Comparison of ENCODE assay signal across 8 cellular contexts in the genomic region with DNA sequence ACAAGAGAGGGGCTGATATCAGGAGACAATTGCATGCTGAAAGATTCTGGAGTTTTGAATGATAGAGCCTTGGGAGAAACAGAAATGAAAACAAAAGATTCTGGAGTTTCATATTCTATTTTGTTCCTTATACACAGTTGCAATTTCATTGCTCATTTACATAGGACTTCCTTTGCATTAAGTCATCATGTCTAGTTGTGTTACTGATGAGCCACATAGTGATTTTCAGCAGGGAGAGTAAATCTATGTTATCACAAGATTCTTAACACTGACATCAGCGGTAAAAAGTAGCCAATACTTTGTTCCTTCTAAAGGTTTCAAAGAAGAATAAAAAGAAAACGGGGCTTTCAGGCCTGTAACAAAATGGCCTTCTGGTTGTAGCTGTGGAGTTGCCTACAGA. TPM values are rescaled to one million over a fixed set of nuclear protein-coding genes. Genes with fewer than 3 reads are reported as not detected.
DNase-seq lines count a peak whose midpoint lies in the region; ATAC-seq and TF ChIP-seq lines count a peak whose summit lies in the region.

No MANE protein-coding gene starts in this region.

- H3K4me1 ChIP-seq in Caco-2, result peaks cover 11% of the 10 kb centered on the region; the same call in 1 of the 2 replicates

- no peak for DNase-seq in activated T-cell treated with anti-CD3 and anti-CD28 coated beads, Interleukin-2, amount 50 U/mL, for 24 hours
- no peak for DNase-seq in activated T-cell treated with anti-CD3 and anti-CD28 coated beads, Interleukin-2, amount 50 U/mL, for 1 hour
- DNase-seq in activated T-helper 2 cell treated with anti-CD3 and anti-CD28 coated beads, Interferon-gamma antibody, Interleukin-2, Interleukin-4, amounts not matched to agents 10 μg/mL and 5 μg/mL and 100 μg/mL, durations not matched to agents 14 hours and 24 hours and 36 hours (ENCODE audit: low spot score), result no peak
- DNase-seq in MG63 (no peak), Caco-2 (no peak), SKM-1 treated with dmso at 0.1 percent for 144 hours (lab: John Stamatoyannopoulos, UW; ENCODE audit: unreplicated experiment) (no peak)

- H3K4me3 ChIP-seq in MG63 (no peak overlapping the region), Caco-2 (ENCODE audit: low read depth, low read length) (no peak overlapping the region)

- TF ChIP-seq CTCF in Caco-2 (IDR thresholded peaks at IDR 0.05; ENCODE audit: insufficient read depth in 1 of 2, low read depth in 1 of 2, low read length in 1 of 2, severe bottlenecking in 1 of 2, unreplicated experiment in 1 of 2), result no peak

- H3K4me3 Mint-ChIP-seq in activated T-cell treated with anti-CD3 and anti-CD28 coated beads, Interleukin-2, amount 50 U/mL, for 24 hours, result peak overlapping the region; percentile 71
- H3K4me3 Mint-ChIP-seq in activated T-helper 2 cell treated with anti-CD3 and anti-CD28 coated beads, Interferon-gamma antibody, Interleukin-2, Interleukin-4, amounts not matched to agents 10 μg/mL and 5 μg/mL and 100 μg/mL, durations not matched to agents 14 hours and 24 hours and 36 hours (ENCODE audit: low read depth), result peak overlapping the region; percentile 57
- peak overlapping the region; percentile 59 for H3K4me3 Mint-ChIP-seq in stimulated activated naive CD8-positive, alpha-beta T cell treated with anti-CD3 and anti-CD28 coated beads, Interleukin-15, Interleukin-2, amounts not matched to agents 100 ng/mL and 50 ng/mL, for 24 hours
- H3K4me3 Mint-ChIP-seq in Caco-2 (ENCODE audit: unreplicated experiment), result no peak overlapping the region

- peak overlapping the region; percentile 94 for H3K27ac Mint-ChIP-seq in activated T-cell treated with anti-CD3 and anti-CD28 coated beads, Interleukin-2, amount 50 U/mL, for 24 hours
- H3K27ac Mint-ChIP-seq in activated T-helper 2 cell treated with anti-CD3 and anti-CD28 coated beads, Interferon-gamma antibody, Interleukin-2, Interleukin-4, amounts not matched to agents 10 μg/mL and 5 μg/mL and 100 μg/mL, durations not matched to agents 14 hours and 24 hours and 36 hours, result peak overlapping the region; percentile 72
- peak overlapping the region; percentile 86 for H3K27ac Mint-ChIP-seq in stimulated activated naive CD8-positive, alpha-beta T cell treated with anti-CD3 and anti-CD28 coated beads, Interleukin-15, Interleukin-2, amounts not matched to agents 100 ng/mL and 50 ng/mL, for 24 hours
- H3K27ac Mint-ChIP-seq in Caco-2 (ENCODE audit: unreplicated experiment), result no peak overlapping the region

- POLR2A ChIA-PET in Caco-2 (lab: Charles Lee), result no interaction called here

- no peaks in the 10 kb centered on the region for H3K9me3 Mint-ChIP-seq in activated T-cell treated with anti-CD3 and anti-CD28 coated beads, Interleukin-2, amount 50 U/mL, for 24 hours
- H3K9me3 Mint-ChIP-seq in activated T-helper 2 cell treated with anti-CD3 and anti-CD28 coated beads, Interferon-gamma antibody, Interleukin-2, Interleukin-4, amounts not matched to agents 10 μg/mL and 5 μg/mL and 100 μg/mL, durations not matched to agents 14 hours and 24 hours and 36 hours, result no peaks in the 10 kb centered on the region
- H3K9me3 Mint-ChIP-seq in stimulated activated naive CD8-positive, alpha-beta T cell treated with anti-CD3 and anti-CD28 coated beads, Interleukin-15, Interleukin-2, amounts not matched to agents 100 ng/mL and 50 ng/mL, for 24 hours, result no peaks in the 10 kb centered on the region
- H3K9me3 Mint-ChIP-seq in Caco-2 (ENCODE audit: unreplicated experiment), result no peaks in the 10 kb centered on the region

- H3K36me3 ChIP-seq in MG63, result no peaks in the 10 kb centered on the region; the same call in none of the 2 replicates
- H3K36me3 ChIP-seq in Caco-2 (ENCODE audit: control insufficient read depth, insufficient read depth, low read length), result no peaks in the 10 kb centered on the region

- CTCF ChIA-PET in Caco-2 (lab: Charles Lee), result interaction anchor here (0.6 kb wide), 1 partner anchor 63 kb away, joined by 3 read pairs; no protein-coding TSS in a partner anchor

- H3K27me3 Mint-ChIP-seq in activated T-cell treated with anti-CD3 and anti-CD28 coated beads, Interleukin-2, amount 50 U/mL, for 24 hours, result no peaks in the 10 kb centered on the region
- H3K27me3 Mint-ChIP-seq in activated T-helper 2 cell treated with anti-CD3 and anti-CD28 coated beads, Interferon-gamma antibody, Interleukin-2, Interleukin-4, amounts not matched to agents 10 μg/mL and 5 μg/mL and 100 μg/mL, durations not matched to agents 14 hours and 24 hours and 36 hours (ENCODE audit: low read depth), result no peaks in the 10 kb centered on the region
- no peaks in the 10 kb centered on the region for H3K27me3 Mint-ChIP-seq in stimulated activated naive CD8-positive, alpha-beta T cell treated with anti-CD3 and anti-CD28 coated beads, Interleukin-15, Interleukin-2, amounts not matched to agents 100 ng/mL and 50 ng/mL, for 24 hours
- no peaks in the 10 kb centered on the region for H3K27me3 Mint-ChIP-seq in Caco-2 (ENCODE audit: insufficient read depth, unreplicated experiment)

- H3K36me3 Mint-ChIP-seq in activated T-cell treated with anti-CD3 and anti-CD28 coated beads, Interleukin-2, amount 50 U/mL, for 24 hours (ENCODE audit: low read depth), result peaks cover 11% of the 10 kb centered on the region
- peaks cover 12% of the 10 kb centered on the region for H3K36me3 Mint-ChIP-seq in activated T-helper 2 cell treated with anti-CD3 and anti-CD28 coated beads, Interferon-gamma antibody, Interleukin-2, Interleukin-4, amounts not matched to agents 10 μg/mL and 5 μg/mL and 100 μg/mL, durations not matched to agents 14 hours and 24 hours and 36 hours (ENCODE audit: low read depth)
- H3K36me3 Mint-ChIP-seq in stimulated activated naive CD8-positive, alpha-beta T cell treated with anti-CD3 and anti-CD28 coated beads, Interleukin-15, Interleukin-2, amounts not matched to agents 100 ng/mL and 50 ng/mL, for 24 hours (ENCODE audit: low read depth), result peaks cover 3% of the 10 kb centered on the region
- peaks cover 5% of the 10 kb centered on the region for H3K36me3 Mint-ChIP-seq in Caco-2 (ENCODE audit: insufficient read depth, unreplicated experiment)

- intact Hi-C loops in activated T-helper 2 cell treated with anti-CD3 and anti-CD28 coated beads, Interferon-gamma antibody, Interleukin-2, Interleukin-4, amounts not matched to agents 10 μg/mL and 5 μg/mL and 100 μg/mL, durations not matched to agents 14 hours and 24 hours and 36 hours (cut with micrococcal nuclease), result no loop called here
- intact Hi-C loops in Caco-2 (cut with micrococcal nuclease; ENCODE audit: unreplicated experiment), result no loop called here

- H3K27me3 ChIP-seq in MG63, result no peaks in the 10 kb centered on the region
- no peaks in the 10 kb centered on the region for H3K27me3 ChIP-seq in Caco-2 (replicated peaks; ENCODE audit: control insufficient read depth, insufficient read depth, low read length)

- H3K4me1 Mint-ChIP-seq in activated T-cell treated with anti-CD3 and anti-CD28 coated beads, Interleukin-2, amount 50 U/mL, for 24 hours (ENCODE audit: low read depth), result peaks cover 76% of the 10 kb centered on the region
- H3K4me1 Mint-ChIP-seq in activated T-helper 2 cell treated with anti-CD3 and anti-CD28 coated beads, Interferon-gamma antibody, Interleukin-2, Interleukin-4, amounts not matched to agents 10 μg/mL and 5 μg/mL and 100 μg/mL, durations not matched to agents 14 hours and 24 hours and 36 hours (ENCODE audit: low read depth), result peaks cover 58% of the 10 kb centered on the region
- H3K4me1 Mint-ChIP-seq in stimulated activated naive CD8-positive, alpha-beta T cell treated with anti-CD3 and anti-CD28 coated beads, Interleukin-15, Interleukin-2, amounts not matched to agents 100 ng/mL and 50 ng/mL, for 24 hours (ENCODE audit: low read depth), result peaks cover 85% of the 10 kb centered on the region
- H3K4me1 Mint-ChIP-seq in Caco-2 (ENCODE audit: low read depth, unreplicated experiment), result peaks cover 21% of the 10 kb centered on the region

- no TSS peak for BruUV-seq in Caco-2 (replicated peaks; lab: Mats Ljungman, UMichigan)

- H3K9me3 ChIP-seq in MG63 (no peaks in the 10 kb centered on the region), Caco-2 (no peaks in the 10 kb centered on the region)

- ATAC-seq in HG03095 (IDR thresholded peaks at IDR 0.05; ENCODE audit: unreplicated experiment), result peak; percentile 50

RNA-seq across cellular contexts. Expression of a gene that starts 7.1 kb away (rescaled TPM):
- 23.3 and 25.0 TPM in 2 replicates for total RNA-seq in activated T-helper 2 cell treated with anti-CD3 and anti-CD28 coated beads, Interferon-gamma antibody, Interleukin-2, Interleukin-4, amounts not matched to agents 10 μg/mL and 5 μg/mL and 100 μg/mL, durations not matched to agents 14 hours and 24 hours and 36 hours
- 9.0 and 9.9 TPM in 2 replicates for total RNA-seq in MG63 (2014; rRNA removed; shearing (Covaris generic); ENCODE audit: low replicate concordance)
- total RNA-seq in Caco-2 (2022), result 36.3 and 40.5 TPM in 2 replicates
